In the genomic region with DNA sequence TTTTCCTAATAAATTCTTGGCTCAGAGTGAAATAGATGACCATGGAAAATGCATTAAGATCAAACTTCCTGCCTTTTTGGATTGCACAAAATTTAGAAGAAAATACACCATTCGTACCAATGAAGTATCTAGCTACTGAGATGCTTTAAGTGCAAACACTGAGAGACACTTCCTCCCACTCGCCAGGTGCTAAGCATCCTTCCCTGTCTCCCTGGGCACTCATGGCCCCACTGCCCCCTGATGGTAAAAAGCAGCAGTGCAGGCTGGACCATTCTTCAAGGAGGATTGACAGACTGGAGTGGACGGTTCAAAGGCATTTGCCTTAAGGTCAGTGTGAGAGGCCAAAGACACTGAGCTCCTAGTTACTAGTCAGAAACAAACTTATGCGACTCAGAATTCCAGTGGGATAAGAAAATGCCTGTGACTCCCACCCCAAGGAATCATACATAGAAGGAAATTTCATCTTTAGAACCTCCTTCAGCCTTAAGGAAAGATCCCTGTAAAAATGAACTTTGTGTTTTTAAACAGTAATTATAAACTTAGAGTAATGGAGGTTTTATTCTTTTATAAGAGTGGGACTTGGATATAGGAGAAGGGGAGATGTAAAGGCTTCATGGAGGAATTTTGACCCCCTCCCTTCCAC, we compare ENCODE assay signal across 8 cellular contexts.
A peak's percentile ranks its signal among the peaks of the same experiment; 100 is the strongest.
DNase-seq lines count a peak whose midpoint lies in the region; ATAC-seq, FAIRE-seq and TF ChIP-seq lines count a peak whose summit lies in the region.

No MANE protein-coding gene starts in this region.

- no peaks in the 10 kb centered on the region for H3K36me3 ChIP-seq in endothelial cell of umbilical vein (ENCODE audit: control insufficient read depth in 2 of 2, extremely low read depth in 1 of 2, insufficient read depth in 2 of 2, low read length in 2 of 2)

- POLR2A ChIA-PET in endothelial cell of umbilical vein (lab: Charles Lee): no interaction called here

- H3K27me3 ChIP-seq in endothelial cell of umbilical vein (ENCODE audit: control insufficient read depth in 2 of 2, insufficient read depth in 2 of 2, low read length in 2 of 2): peaks cover 9 to 14% of the 10 kb centered on the region in 2 experiments

- no peak overlapping the region for H2AFZ ChIP-seq in endothelial cell of umbilical vein (ENCODE audit: low read depth, low read length)

- no peaks in the 10 kb centered on the region for H3K9me3 Mint-ChIP-seq in activated CD8-positive, alpha-beta memory T cell treated with anti-CD3 and anti-CD28 coated beads, Interleukin-2, amount 10 ng/mL, durations not matched to agents 7 days and 5 days (ENCODE audit: low read depth)
- H3K9me3 Mint-ChIP-seq in naive B cell: no peaks in the 10 kb centered on the region
- H3K9me3 Mint-ChIP-seq in stimulated activated effector memory CD8-positive, alpha-beta T cell treated with anti-CD3 and anti-CD28 coated beads, Interleukin-12 subunit alpha, Interleukin-12 subunit beta, amount 100 ng/mL, for 72 hours: no peaks in the 10 kb centered on the region

- ATAC-seq in GM18861 (IDR thresholded peaks at IDR 0.05; ENCODE audit: unreplicated experiment): peak; percentile 91
- ATAC-seq in HG03135 (IDR thresholded peaks at IDR 0.05; ENCODE audit: unreplicated experiment): peak; percentile 87
- peak; percentile 86 for ATAC-seq in activated CD8-positive, alpha-beta memory T cell treated with anti-CD3 and anti-CD28 coated beads, Interleukin-2, amount 10 ng/mL, durations not matched to agents 7 days and 5 days
- ATAC-seq in naive B cell (ENCODE audit: low read depth in 2 of 2): peak; percentile 74 to 90
- ATAC-seq in stimulated activated effector memory CD8-positive, alpha-beta T cell treated with anti-CD3 and anti-CD28 coated beads, Interleukin-12 subunit alpha, Interleukin-12 subunit beta, amount 100 ng/mL, for 72 hours: peak; percentile 77

- DNase-seq in AML-193 (lab: John Stamatoyannopoulos, UW) (peak; percentile 22 to 35), NCI-H82 treated with DMSO at 0.1 percent for 48 hours (lab: John Stamatoyannopoulos, UW; ENCODE audit: unreplicated experiment) (peak; percentile 4), endothelial cell of umbilical vein (ENCODE audit: low read depth, low spot score) (peak; percentile 36), naive B cell (peak; percentile 50)
- peak; percentile 82 for DNase-seq in activated CD8-positive, alpha-beta memory T cell treated with anti-CD3 and anti-CD28 coated beads, Interleukin-2, amount 10 ng/mL, durations not matched to agents 7 days and 5 days
- DNase-seq in stimulated activated effector memory CD8-positive, alpha-beta T cell treated with anti-CD3 and anti-CD28 coated beads, Interleukin-12 subunit alpha, Interleukin-12 subunit beta, amount 100 ng/mL, for 72 hours (ENCODE audit: low spot score in 2 of 2): peak; percentile 65 to 91

- intact Hi-C loops in endothelial cell of umbilical vein (cut with micrococcal nuclease): loop anchor here (2.0 kb wide), 1 partner anchor 721 kb away; no protein-coding TSS in a partner anchor

- dilution Hi-C loops in endothelial cell of umbilical vein (cut with MboI; ENCODE audit: extremely low pct_ligation_motif_present, low sequenced_read_pairs): no loop called here

- H3K4me1 ChIP-seq in endothelial cell of umbilical vein (ENCODE audit: control insufficient read depth, extremely low read depth, insufficient read depth, low read length): no peaks in the 10 kb centered on the region

- FAIRE-seq in endothelial cell of umbilical vein (lab: Jason Lieb, UNC): peak; percentile 67

- TF ChIP-seq CTCF in endothelial cell of umbilical vein (IDR thresholded peaks at IDR 0.05; ENCODE audit: extremely low read depth in 1 of 2, insufficient read depth in 1 of 2, low read depth in 1 of 2, low read length in 2 of 2): peak; percentile 70 to 73

- H3K4me3 ChIP-seq in endothelial cell of umbilical vein (replicated peaks in 1 of 3; ENCODE audit: insufficient read depth in 1 of 3, low read depth in 1 of 3, low read length in 3 of 3): no peak overlapping the region

- no peak for TF ChIP-seq POLR2A in endothelial cell of umbilical vein (IDR thresholded peaks at IDR 0.05; ENCODE audit: low read depth, low read length)

- CTCF ChIA-PET in activated CD8-positive, alpha-beta memory T cell treated with anti-CD3 and anti-CD28 coated beads, Interleukin-2, amount 10 ng/mL, durations not matched to agents 7 days and 5 days (lab: Charles Lee): interaction anchor here (0.5 to 1.9 kb wide), 6 partner anchors 14 to 721 kb away, joined by 3 to 7 read pairs (median 4); no protein-coding TSS in a partner anchor
- CTCF ChIA-PET in endothelial cell of umbilical vein (lab: Charles Lee): interaction anchor here (1.2 kb wide), 1 partner anchor 19 kb away, joined by 3 read pairs; no protein-coding TSS in a partner anchor

- H4K20me1 ChIP-seq in endothelial cell of umbilical vein (replicated peaks; ENCODE audit: control insufficient read depth, extremely low read depth, insufficient read depth, low read length): no peaks in the 10 kb centered on the region

- no peaks in the 10 kb centered on the region for H3K9me1 ChIP-seq in endothelial cell of umbilical vein (replicated peaks; ENCODE audit: control insufficient read depth, extremely low read depth, insufficient read depth, low read length)

- BruUV-seq in endothelial cell of umbilical vein (replicated peaks; lab: Mats Ljungman, UMichigan): no TSS peak

- no peak overlapping the region for H3K9ac ChIP-seq in endothelial cell of umbilical vein (replicated peaks; ENCODE audit: extremely low read depth, insufficient read depth, low read length)

- no peak overlapping the region for H3K27ac ChIP-seq in endothelial cell of umbilical vein (ENCODE audit: insufficient read depth, low read depth, low read length)

- H3K4me3 Mint-ChIP-seq in activated CD8-positive, alpha-beta memory T cell treated with anti-CD3 and anti-CD28 coated beads, Interleukin-2, amount 10 ng/mL, durations not matched to agents 7 days and 5 days: no peak overlapping the region
- no peak overlapping the region for H3K4me3 Mint-ChIP-seq in naive B cell
- H3K4me3 Mint-ChIP-seq in stimulated activated effector memory CD8-positive, alpha-beta T cell treated with anti-CD3 and anti-CD28 coated beads, Interleukin-12 subunit alpha, Interleukin-12 subunit beta, amount 100 ng/mL, for 72 hours: no peak overlapping the region

- no peaks in the 10 kb centered on the region for H3K9me3 ChIP-seq in endothelial cell of umbilical vein (replicated peaks; ENCODE audit: control insufficient read depth, insufficient read depth, low read length)

- no peaks in the 10 kb centered on the region for H3K36me3 Mint-ChIP-seq in activated CD8-positive, alpha-beta memory T cell treated with anti-CD3 and anti-CD28 coated beads, Interleukin-2, amount 10 ng/mL, durations not matched to agents 7 days and 5 days
- no peaks in the 10 kb centered on the region for H3K36me3 Mint-ChIP-seq in naive B cell
- H3K36me3 Mint-ChIP-seq in stimulated activated effector memory CD8-positive, alpha-beta T cell treated with anti-CD3 and anti-CD28 coated beads, Interleukin-12 subunit alpha, Interleukin-12 subunit beta, amount 100 ng/mL, for 72 hours: no peaks in the 10 kb centered on the region

- no peak overlapping the region for H3K27ac Mint-ChIP-seq in activated CD8-positive, alpha-beta memory T cell treated with anti-CD3 and anti-CD28 coated beads, Interleukin-2, amount 10 ng/mL, durations not matched to agents 7 days and 5 days
- peak overlapping the region in 1 of 6 donors; percentile 10 for H3K27ac Mint-ChIP-seq in naive B cell
- H3K27ac Mint-ChIP-seq in stimulated activated effector memory CD8-positive, alpha-beta T cell treated with anti-CD3 and anti-CD28 coated beads, Interleukin-12 subunit alpha, Interleukin-12 subunit beta, amount 100 ng/mL, for 72 hours: no peak overlapping the region

- H3K79me2 ChIP-seq in endothelial cell of umbilical vein (ENCODE audit: control insufficient read depth, insufficient read depth, low read length): no peaks in the 10 kb centered on the region

- no peaks in the 10 kb centered on the region for H3K4me1 Mint-ChIP-seq in activated CD8-positive, alpha-beta memory T cell treated with anti-CD3 and anti-CD28 coated beads, Interleukin-2, amount 10 ng/mL, durations not matched to agents 7 days and 5 days
- H3K4me1 Mint-ChIP-seq in naive B cell: no peaks in the 10 kb centered on the region
- no peaks in the 10 kb centered on the region for H3K4me1 Mint-ChIP-seq in stimulated activated effector memory CD8-positive, alpha-beta T cell treated with anti-CD3 and anti-CD28 coated beads, Interleukin-12 subunit alpha, Interleukin-12 subunit beta, amount 100 ng/mL, for 72 hours

- peaks cover 19% of the 10 kb centered on the region for H3K27me3 Mint-ChIP-seq in activated CD8-positive, alpha-beta memory T cell treated with anti-CD3 and anti-CD28 coated beads, Interleukin-2, amount 10 ng/mL, durations not matched to agents 7 days and 5 days
- peaks cover 22 to 54% (median 53%) of the 10 kb centered on the region in 3 donors for H3K27me3 Mint-ChIP-seq in naive B cell

- H3K4me2 ChIP-seq in endothelial cell of umbilical vein (ENCODE audit: insufficient read depth, low read length): no peak overlapping the region

TF ChIP-seq in endothelial cell of umbilical vein, 7 proteins besides CTCF, POLR2A, EP300 and RAD21:
- TF ChIP-seq, protein P1, sequence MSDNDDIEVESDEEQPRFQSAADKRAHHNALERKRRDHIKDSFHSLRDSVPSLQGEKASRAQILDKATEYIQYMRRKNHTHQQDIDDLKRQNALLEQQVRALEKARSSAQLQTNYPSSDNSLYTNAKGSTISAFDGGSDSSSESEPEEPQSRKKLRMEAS (IDR thresholded peaks at IDR 0.05; ENCODE audit: insufficient read depth, insufficient read length): no peak
- TF ChIP-seq FOS (IDR thresholded peaks at IDR 0.05; ENCODE audit: borderline replicate concordance, insufficient read depth, low read length) (no peak), POLR2AphosphoS5 (IDR thresholded peaks at IDR 0.05; ENCODE audit: insufficient read depth, low read depth, low read length) (no peak), GATA2 (IDR thresholded peaks at IDR 0.05; ENCODE audit: insufficient read depth, insufficient read length, low read depth, low read length) (no peak), JUN (IDR thresholded peaks at IDR 0.05; ENCODE audit: borderline replicate concordance, insufficient read depth, insufficient read length, low read depth) (no peak), EZH2 (IDR thresholded peaks at IDR 0.05; ENCODE audit: borderline replicate concordance, low read depth, low read length, severe bottlenecking) (no peak), MYC (IDR thresholded peaks at IDR 0.05; ENCODE audit: low read depth, low read length) (no peak)
TF ChIP-seq in endothelial cell of umbilical vein: peak in this region for 0.

Comparison
In these comparisons a context has a peak if more than half of its experiments do, and no peak if none do; other contexts are left out.
1. DNase-seq: peak in every context shown above with its lines; median percentile 82 in activated CD8-positive, alpha-beta memory T cell treated with anti-CD3 and anti-CD28 coated beads, Interleukin-2, amount 10 ng/mL, durations not matched to agents 7 days and 5 days; 78 in stimulated activated effector memory CD8-positive, alpha-beta T cell treated with anti-CD3 and anti-CD28 coated beads, Interleukin-12 subunit alpha, Interleukin-12 subunit beta, amount 100 ng/mL, for 72 hours; 50 in naive B cell; 36 in endothelial cell of umbilical vein; 28 in AML-193; 4 in NCI-H82 treated with DMSO at 0.1 percent for 48 hours.